ENCODE assay signal across 1 cellular context in genomic region chr2:170928824-170929685, GRCh38.
A peak's percentile ranks its signal among the peaks of the same experiment; 100 is the strongest.
TF ChIP-seq lines count a peak whose summit lies in the region.

Gene GORASP2, plus strand, starts transcription at chr2:170929253. Its CDS starts 88 bp downstream, at chr2:170929341.

TF ChIP-seq in HepG2, 621 proteins besides CTCF, POLR2A, EP300 and RAD21 (continued from another document):
- peak; percentile 83 for TF ChIP-seq TFE3 (CRISPR knock-in tag; IDR thresholded peaks at IDR 0.05)
- TF ChIP-seq HNRNPH1 (optimal IDR thresholded peaks at IDR 0.05; ENCODE audit: low read depth, low read length), result no peak
- TF ChIP-seq BCL6 (CRISPR knock-in tag; IDR thresholded peaks at IDR 0.05), result peak; percentile 62; the same call in 1 of the 2 replicates
- TF ChIP-seq PBX3 (CRISPR knock-in tag; IDR thresholded peaks at IDR 0.05; ENCODE audit: borderline replicate concordance), result peak; percentile 25; the same call in 1 of the 2 replicates
- no peak; the same call in 1 of the 2 replicates for TF ChIP-seq XBP1 (CRISPR knock-in tag; IDR thresholded peaks at IDR 0.05)
- peak; percentile 95 for TF ChIP-seq E2F5 (CRISPR knock-in tag; conservative IDR thresholded peaks at IDR 0.05)
- TF ChIP-seq HIC2 (CRISPR knock-in tag; IDR thresholded peaks at IDR 0.05; ENCODE audit: low read depth), result no peak
- 0 out of 2 replicates have a peak, but pooled peaks have one; percentile 46 for TF ChIP-seq NFE2 (CRISPR knock-in tag; IDR thresholded peaks at IDR 0.05)
- TF ChIP-seq ZNF18 (CRISPR knock-in tag; IDR thresholded peaks at IDR 0.05; ENCODE audit: insufficient replicate concordance), result peak; percentile 85
- peak; percentile 75; the same call in 1 of the 2 replicates for TF ChIP-seq THAP9 (CRISPR knock-in tag; IDR thresholded peaks at IDR 0.05; ENCODE audit: borderline replicate concordance)
- TF ChIP-seq MAFK (conservative IDR thresholded peaks at IDR 0.05 in 1 of 2, IDR thresholded peaks at IDR 0.05 in 1 of 2; ENCODE audit: low read length in 2 of 2), result 0 out of 4 replicates have a peak, but pooled peaks of 1 of the 2 experiments have one; percentile 0
- peak; percentile 97 for TF ChIP-seq CHD2 (IDR thresholded peaks at IDR 0.05; ENCODE audit: low read depth, low read length)
